23 cellular contexts compared by ENCODE assay signal in the genomic region with DNA sequence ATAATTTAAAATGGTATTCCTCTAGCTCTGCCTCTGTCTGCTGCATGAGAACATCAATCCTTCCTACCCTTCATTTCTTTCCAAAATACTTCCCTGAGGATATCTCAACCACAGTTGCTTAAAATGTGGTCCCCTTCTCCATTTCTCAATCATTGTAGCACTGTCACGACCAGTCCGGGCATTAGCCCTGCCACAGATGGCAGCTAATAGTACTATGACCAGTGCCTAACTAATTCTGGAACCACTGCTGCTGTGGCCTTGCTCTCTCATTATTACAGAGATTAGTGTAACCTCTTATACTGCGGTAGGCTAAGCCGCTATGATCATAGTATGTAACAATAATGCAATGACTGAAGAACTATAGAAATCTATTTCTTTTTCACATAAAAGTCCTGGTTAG.
DNase-seq lines count a peak whose midpoint lies in the region; ATAC-seq, FAIRE-seq and TF ChIP-seq lines count a peak whose summit lies in the region.
"Had no signal": no experiment of that assay in that cellular context is flagged by ENCODE, and none has a peak within 500 bp of the region (broad histone marks: within the 10 kb centered on the region; RNA-seq: fewer than 3 reads in every experiment).

No MANE protein-coding gene starts in this region.

- CTCF ChIA-PET in activated CD8-positive, alpha-beta T cell treated with anti-CD3 and anti-CD28 coated beads, Interleukin-2, amount 10 ng/mL, durations not matched to agents 7 days and 5 days (lab: Charles Lee), result interaction anchor here (1.4 kb wide), 1 partner anchor 42 kb away, joined by 3 read pairs; no protein-coding TSS in a partner anchor

- peaks cover 0 to 79% (median 34%) of the 10 kb centered on the region in 4 donors for H3K4me1 ChIP-seq in tibial artery
- H3K4me1 ChIP-seq: BLaER1 had no signal

- intact Hi-C loops in tibial artery (cut with DNase I; ENCODE audit: low total_unique reads), result loop anchor here (10.0 kb wide), 1 partner anchor 62 kb away; a partner anchor contains a TSS

- H3K36me3 ChIP-seq in WERI-Rb-1, result no peaks in the 10 kb centered on the region
- no peaks in the 10 kb centered on the region for H3K36me3 ChIP-seq in tibial artery

- H3K27ac Mint-ChIP-seq in activated CD8-positive, alpha-beta T cell treated with anti-CD3 and anti-CD28 coated beads, Interleukin-2, amount 10 ng/mL, durations not matched to agents 7 days and 5 days, result no peak overlapping the region
- H3K27ac Mint-ChIP-seq: B cell; CD14-positive monocyte; CD4-positive, alpha-beta T cell; CD8-positive, alpha-beta memory T cell had no signal

- H3K27me3 ChIP-seq in WERI-Rb-1 (ENCODE audit: insufficient read depth, low read depth, severe bottlenecking) (no peaks in the 10 kb centered on the region), tibial artery (no peaks in the 10 kb centered on the region)
- H3K27me3 ChIP-seq: BLaER1 had no signal

- H3K27me3 Mint-ChIP-seq in activated CD8-positive, alpha-beta T cell treated with anti-CD3 and anti-CD28 coated beads, Interleukin-2, amount 10 ng/mL, durations not matched to agents 7 days and 5 days (ENCODE audit: low read depth), result no peaks in the 10 kb centered on the region
- H3K27me3 Mint-ChIP-seq: B cell; CD4-positive, alpha-beta T cell; CD8-positive, alpha-beta memory T cell had no signal

- POLR2A ChIA-PET in activated CD8-positive, alpha-beta T cell treated with anti-CD3 and anti-CD28 coated beads, Interleukin-2, amount 10 ng/mL, durations not matched to agents 7 days and 5 days (lab: Charles Lee), result no interaction called here

- no peaks in the 10 kb centered on the region for H3K36me3 Mint-ChIP-seq in activated CD8-positive, alpha-beta T cell treated with anti-CD3 and anti-CD28 coated beads, Interleukin-2, amount 10 ng/mL, durations not matched to agents 7 days and 5 days (ENCODE audit: low read depth)

- no peaks in the 10 kb centered on the region for H3K9me3 Mint-ChIP-seq in activated CD8-positive, alpha-beta T cell treated with anti-CD3 and anti-CD28 coated beads, Interleukin-2, amount 10 ng/mL, durations not matched to agents 7 days and 5 days (ENCODE audit: insufficient read depth)
- H3K9me3 Mint-ChIP-seq: CD4-positive, alpha-beta T cell; CD8-positive, alpha-beta memory T cell had no signal

- H3K27ac ChIP-seq in WERI-Rb-1, result peak overlapping the region; percentile 42
- H3K27ac ChIP-seq in tibial artery, result peak overlapping the region; percentile 9 to 62
- H3K27ac ChIP-seq: A549, BLaER1 had no signal

- peak; percentile 45 for FAIRE-seq in H54 (lab: Jason Lieb, UNC)
- FAIRE-seq: A549, GM12891 had no signal

- no peaks in the 10 kb centered on the region for H3K4me1 Mint-ChIP-seq in activated CD8-positive, alpha-beta T cell treated with anti-CD3 and anti-CD28 coated beads, Interleukin-2, amount 10 ng/mL, durations not matched to agents 7 days and 5 days (ENCODE audit: low read depth)
- H3K4me1 Mint-ChIP-seq: B cell, CD14-positive monocyte had no signal

- DNase-seq in NCI-H82 (lab: John Stamatoyannopoulos, UW), result peak; percentile 54
- DNase-seq in NCI-H82 treated with DMSO at 0.1 percent for 48 hours (lab: John Stamatoyannopoulos, UW; ENCODE audit: unreplicated experiment), result no peak
- DNase-seq in H54 (ENCODE audit: insufficient read length, low spot score), result no peak
- DNase-seq in WERI-Rb-1, result peak; percentile 51
- DNase-seq in tibial artery, result no peak
- no peak for DNase-seq in NOMO-1 treated with DMSO at 0.1 percent for 48 hours (lab: John Stamatoyannopoulos, UW; ENCODE audit: unreplicated experiment)
- no peak for DNase-seq in activated CD8-positive, alpha-beta T cell treated with anti-CD3 and anti-CD28 coated beads, Interleukin-2, amount 10 ng/mL, durations not matched to agents 7 days and 5 days
- DNase-seq: 8988T; ACHN; CD4-positive, alpha-beta T cell; CD8-positive, alpha-beta memory T cell; DMS79; EL; GF-D8; GOT3; H7; HCEC 1CT had no signal

- TF ChIP-seq POLR2A in H54 (IDR thresholded peaks at IDR 0.05; ENCODE audit: low read depth, low read length), result no peak

- ATAC-seq in GM18502 (IDR thresholded peaks at IDR 0.05; ENCODE audit: poor library complexity, unreplicated experiment), result no peak
- ATAC-seq in activated CD8-positive, alpha-beta T cell treated with anti-CD3 and anti-CD28 coated beads, Interleukin-2, amount 10 ng/mL, durations not matched to agents 7 days and 5 days, result no peak
- ATAC-seq: A549 had no signal

- H3K9me3 ChIP-seq in WERI-Rb-1 (ENCODE audit: severe bottlenecking), result no peaks in the 10 kb centered on the region
- no peaks in the 10 kb centered on the region for H3K9me3 ChIP-seq in tibial artery
- H3K9me3 ChIP-seq: A549, BLaER1 had no signal

- TF ChIP-seq CTCF in WERI-Rb-1 (IDR thresholded peaks at IDR 0.05; ENCODE audit: low read depth, low read length) (no peak), tibial artery (IDR thresholded peaks at IDR 0.05) (no peak)

- H3K4me3 Mint-ChIP-seq in activated CD8-positive, alpha-beta T cell treated with anti-CD3 and anti-CD28 coated beads, Interleukin-2, amount 10 ng/mL, durations not matched to agents 7 days and 5 days, result no peak overlapping the region
- H3K4me3 Mint-ChIP-seq: B cell; CD14-positive monocyte; CD4-positive, alpha-beta T cell; CD8-positive, alpha-beta memory T cell had no signal

- no peak overlapping the region for H3K4me3 ChIP-seq in WERI-Rb-1 (ENCODE audit: low read depth, low read length)
- H3K4me3 ChIP-seq in tibial artery, result no peak overlapping the region
- H3K4me3 ChIP-seq: A549, BLaER1 had no signal

Comparison
In these comparisons a context has a peak if more than half of its experiments do, and no peak if none do; other contexts are left out.
1. DNase-seq: peak in NCI-H82 (single experiment) and WERI-Rb-1 (single experiment); none in NCI-H82 treated with DMSO at 0.1 percent for 48 hours (single experiment), H54 (single experiment), tibial artery (0 of 2), NOMO-1 treated with DMSO at 0.1 percent for 48 hours (single experiment) and activated CD8-positive, alpha-beta T cell treated with anti-CD3 and anti-CD28 coated beads, Interleukin-2, amount 10 ng/mL, durations not matched to agents 7 days and 5 days (single experiment).